Comparison of ENCODE assay signal across 25 cellular contexts in the genomic region with DNA sequence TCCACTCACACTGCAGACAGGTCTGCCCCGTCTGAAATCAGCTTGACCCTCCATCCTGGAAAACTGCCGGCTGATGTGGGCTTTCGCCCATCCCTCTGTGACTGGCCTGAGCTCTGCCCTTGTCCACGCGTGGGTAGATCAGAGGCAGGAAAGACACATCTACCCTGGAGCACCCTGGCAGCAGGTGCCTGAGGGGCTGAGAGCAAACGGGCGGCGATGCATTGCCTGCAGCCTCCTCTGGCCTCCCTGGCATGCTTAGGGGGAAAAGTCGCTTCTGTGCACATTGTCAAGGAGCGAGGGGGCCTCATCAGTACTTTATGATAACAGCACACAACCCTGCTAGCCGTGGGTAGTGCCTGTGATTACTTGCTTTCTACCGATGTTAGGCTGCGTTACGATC.
"Had no signal": no experiment of that assay in that cellular context is flagged by ENCODE, and none has a peak within 500 bp of the region (broad histone marks: within the 10 kb centered on the region; RNA-seq: fewer than 3 reads in every experiment).

No MANE protein-coding gene starts in this region.

- ATAC-seq: mucosa of descending colon; naive thymus-derived CD4-positive, alpha-beta T cell; natural killer cell treated with Interleukin-12 subunit alpha and Interleukin-12 subunit beta and Interleukin-15 and Interleukin-18, amount 100 ng/mL, for 72 hours; sciatic nerve; stimulated activated naive B cell treated with anti-CD40 and anti-IgM and Interleukin-4, amounts not matched to agents 10 μg/mL and 1 μg/mL and 100 μg/mL, for 72 hours; stimulated activated naive CD8-positive, alpha-beta T cell treated with anti-CD3 and anti-CD28 coated beads, Interleukin-15, Interleukin-2, amounts not matched to agents 100 U/mL and 50 U/mL, for 24 hours had no signal

- H3K36me3 ChIP-seq: left ventricle myocardium inferior, right atrium auricular region, stomach, thyroid gland, transverse colon, upper lobe of left lung had no signal

- H3K27me3 ChIP-seq: right atrium auricular region, stomach, testis, thyroid gland, transverse colon, upper lobe of left lung had no signal

- H3K27ac Mint-ChIP-seq: naive thymus-derived CD4-positive, alpha-beta T cell; natural killer cell treated with Interleukin-12 subunit alpha and Interleukin-12 subunit beta and Interleukin-15 and Interleukin-18, amount 100 ng/mL, for 72 hours; stimulated activated naive B cell treated with anti-CD40 and anti-IgM and Interleukin-4, amounts not matched to agents 10 μg/mL and 1 μg/mL and 100 μg/mL, for 72 hours had no signal

- H3K4me3 Mint-ChIP-seq: naive thymus-derived CD4-positive, alpha-beta T cell; natural killer cell treated with Interleukin-12 subunit alpha and Interleukin-12 subunit beta and Interleukin-15 and Interleukin-18, amount 100 ng/mL, for 72 hours; stimulated activated naive B cell treated with anti-CD40 and anti-IgM and Interleukin-4, amounts not matched to agents 10 μg/mL and 1 μg/mL and 100 μg/mL, for 72 hours had no signal

- DNase-seq: hippocampal formation; left ventricle myocardium inferior; mesendoderm; midbrain; mucosa of descending colon; naive thymus-derived CD4-positive, alpha-beta T cell; nucleus accumbens; stimulated activated CD4-positive, alpha-beta T cell treated with anti-CD3 and anti-CD28 coated beads, Interleukin-12 subunit alpha, Interleukin-12 subunit beta, amount 100 ng/mL, for 4 hours; stimulated activated CD4-positive, alpha-beta T cell treated with anti-CD3 and anti-CD28 coated beads, Interleukin-15, amount 100 ng/mL, for 24 hours; stimulated activated CD4-positive, alpha-beta T cell treated with anti-CD3 and anti-CD28 coated beads, Interleukin-2, amount 100 ng/mL, for 24 hours; stimulated activated CD4-positive, alpha-beta T cell treated with anti-CD3 and anti-CD28 coated beads, Interleukin-4, amount 100 ng/mL, for 1 hour; stimulated activated naive B cell treated with anti-CD40 and anti-IgM and Interleukin-4, amounts not matched to agents 10 μg/mL and 1 μg/mL and 100 μg/mL, for 72 hours; stimulated activated naive CD8-positive, alpha-beta T cell treated with anti-CD3 and anti-CD28 coated beads, Interleukin-15, Interleukin-2, amounts not matched to agents 100 U/mL and 50 U/mL, for 24 hours; stomach; testis; thyroid gland; transverse colon; upper lobe of left lung had no signal

- H3K9ac ChIP-seq: parathyroid adenoma had no signal

- H3K36me3 Mint-ChIP-seq: naive thymus-derived CD4-positive, alpha-beta T cell; natural killer cell treated with Interleukin-12 subunit alpha and Interleukin-12 subunit beta and Interleukin-15 and Interleukin-18, amount 100 ng/mL, for 72 hours; stimulated activated naive B cell treated with anti-CD40 and anti-IgM and Interleukin-4, amounts not matched to agents 10 μg/mL and 1 μg/mL and 100 μg/mL, for 72 hours had no signal

- H3K27ac ChIP-seq: left ventricle myocardium inferior, parathyroid adenoma, right atrium auricular region, skin epidermis, stomach, testis, thyroid gland, transverse colon, upper lobe of left lung had no signal

- H3K9me3 ChIP-seq: mucosa of descending colon, testis, thyroid gland, transverse colon, upper lobe of left lung had no signal

- H3K4me3 ChIP-seq: left ventricle myocardium inferior, lung, mucosa of descending colon, right atrium auricular region, skin epidermis, stomach, testis, thyroid gland, transverse colon, upper lobe of left lung had no signal

- H3K9me3 Mint-ChIP-seq: natural killer cell treated with Interleukin-12 subunit alpha and Interleukin-12 subunit beta and Interleukin-15 and Interleukin-18, amount 100 ng/mL, for 72 hours had no signal

- H3K4me1 ChIP-seq: left ventricle myocardium inferior, right atrium auricular region, stomach, testis, thyroid gland, transverse colon, upper lobe of left lung had no signal

- H2AFZ ChIP-seq: parathyroid adenoma had no signal

- FAIRE-seq: urothelium cell line had no signal
